17 cellular contexts compared by ENCODE assay signal in the genomic region with DNA sequence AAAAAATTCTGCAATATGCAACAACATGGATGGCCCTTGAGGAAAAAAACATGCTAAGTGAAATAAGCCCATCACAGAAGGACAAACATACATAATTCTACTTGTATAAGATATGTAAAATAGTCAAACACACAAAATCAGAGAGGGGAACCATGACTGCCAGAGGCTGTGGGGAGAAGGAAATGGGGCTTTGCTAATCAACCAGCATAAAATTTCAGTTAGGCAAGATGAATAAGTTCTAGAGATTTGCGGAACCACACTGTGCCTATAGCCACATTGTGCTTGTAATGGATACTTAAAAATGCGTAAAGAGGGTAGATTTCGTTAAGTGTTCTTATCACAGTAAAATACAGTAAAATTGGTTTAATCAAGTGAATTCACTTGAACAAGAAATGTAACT. TPM values are rescaled to one million over a fixed set of nuclear protein-coding genes. Genes with fewer than 3 reads are reported as not detected.
DNase-seq lines count a peak whose midpoint lies in the region; ATAC-seq and TF ChIP-seq lines count a peak whose summit lies in the region.
"Had no signal": no experiment of that assay in that cellular context is flagged by ENCODE, and none has a peak within 500 bp of the region (broad histone marks: within the 10 kb centered on the region; RNA-seq: fewer than 3 reads in every experiment).

No MANE protein-coding gene starts in this region.

- peak overlapping the region in 2 of 3 donors; percentile 48 to 87 for H3K27ac Mint-ChIP-seq in CD4-positive, CD25-positive, alpha-beta regulatory T cell
- no peak overlapping the region for H3K27ac Mint-ChIP-seq in activated T-helper 2 cell treated with anti-CD3 and anti-CD28 coated beads, Interferon-gamma antibody, Interleukin-2, Interleukin-4, amounts not matched to agents 10 μg/mL and 5 μg/mL and 100 μg/mL, durations not matched to agents 14 hours and 24 hours and 36 hours
- H3K27ac Mint-ChIP-seq in effector memory CD8-positive, alpha-beta T cell, result no peak overlapping the region
- H3K27ac Mint-ChIP-seq: activated naive CD4-positive, alpha-beta T cell treated with anti-CD3 and anti-CD28 coated beads for 36 hours; stimulated activated naive CD8-positive, alpha-beta T cell treated with anti-CD3 and anti-CD28 coated beads, Interleukin-15, Interleukin-2, amounts not matched to agents 100 ng/mL and 50 ng/mL, for 24 hours had no signal

- H3K4me3 Mint-ChIP-seq in CD4-positive, CD25-positive, alpha-beta regulatory T cell, result no peak overlapping the region
- no peak overlapping the region for H3K4me3 Mint-ChIP-seq in activated T-helper 2 cell treated with anti-CD3 and anti-CD28 coated beads, Interferon-gamma antibody, Interleukin-2, Interleukin-4, amounts not matched to agents 10 μg/mL and 5 μg/mL and 100 μg/mL, durations not matched to agents 14 hours and 24 hours and 36 hours (ENCODE audit: low read depth)
- H3K4me3 Mint-ChIP-seq in effector memory CD8-positive, alpha-beta T cell, result no peak overlapping the region
- H3K4me3 Mint-ChIP-seq: activated naive CD4-positive, alpha-beta T cell treated with anti-CD3 and anti-CD28 coated beads for 36 hours; brain; stimulated activated naive CD8-positive, alpha-beta T cell treated with anti-CD3 and anti-CD28 coated beads, Interleukin-15, Interleukin-2, amounts not matched to agents 100 ng/mL and 50 ng/mL, for 24 hours; WTC11 had no signal

- no peak overlapping the region for H3K4me3 ChIP-seq in CD4-positive, CD25-positive, alpha-beta regulatory T cell (ENCODE audit: low read depth, low read length)
- H3K4me3 ChIP-seq in colonic mucosa (no peak overlapping the region), prostate gland (no peak overlapping the region)
- H3K4me3 ChIP-seq: esophagus muscularis mucosa, Peyer's patch, smooth muscle cell had no signal

- H3K27me3 Mint-ChIP-seq in CD4-positive, CD25-positive, alpha-beta regulatory T cell, result no peaks in the 10 kb centered on the region
- no peaks in the 10 kb centered on the region for H3K27me3 Mint-ChIP-seq in activated T-helper 2 cell treated with anti-CD3 and anti-CD28 coated beads, Interferon-gamma antibody, Interleukin-2, Interleukin-4, amounts not matched to agents 10 μg/mL and 5 μg/mL and 100 μg/mL, durations not matched to agents 14 hours and 24 hours and 36 hours (ENCODE audit: low read depth)
- no peaks in the 10 kb centered on the region for H3K27me3 Mint-ChIP-seq in effector memory CD8-positive, alpha-beta T cell
- H3K27me3 Mint-ChIP-seq: stimulated activated naive CD8-positive, alpha-beta T cell treated with anti-CD3 and anti-CD28 coated beads, Interleukin-15, Interleukin-2, amounts not matched to agents 100 ng/mL and 50 ng/mL, for 24 hours had no signal

- TF ChIP-seq CTCF in colonic mucosa (IDR thresholded peaks at IDR 0.05) (no peak), prostate gland (IDR thresholded peaks at IDR 0.05) (no peak)

- no peaks in the 10 kb centered on the region for H3K9me3 Mint-ChIP-seq in CD4-positive, CD25-positive, alpha-beta regulatory T cell
- H3K9me3 Mint-ChIP-seq in activated T-helper 2 cell treated with anti-CD3 and anti-CD28 coated beads, Interferon-gamma antibody, Interleukin-2, Interleukin-4, amounts not matched to agents 10 μg/mL and 5 μg/mL and 100 μg/mL, durations not matched to agents 14 hours and 24 hours and 36 hours, result no peaks in the 10 kb centered on the region
- no peaks in the 10 kb centered on the region for H3K9me3 Mint-ChIP-seq in effector memory CD8-positive, alpha-beta T cell
- H3K9me3 Mint-ChIP-seq: activated naive CD4-positive, alpha-beta T cell treated with anti-CD3 and anti-CD28 coated beads for 36 hours; brain; stimulated activated naive CD8-positive, alpha-beta T cell treated with anti-CD3 and anti-CD28 coated beads, Interleukin-15, Interleukin-2, amounts not matched to agents 100 ng/mL and 50 ng/mL, for 24 hours; WTC11 had no signal

- H3K36me3 ChIP-seq in CD4-positive, CD25-positive, alpha-beta regulatory T cell (ENCODE audit: control insufficient read depth, insufficient read depth, low read length), result peaks cover 12% of the 10 kb centered on the region
- H3K36me3 ChIP-seq in colonic mucosa (no peaks in the 10 kb centered on the region), prostate gland (no peaks in the 10 kb centered on the region)
- H3K36me3 ChIP-seq: Peyer's patch had no signal

- H3K9me3 ChIP-seq in CD4-positive, CD25-positive, alpha-beta regulatory T cell (ENCODE audit: control insufficient read depth in 2 of 2, low read length in 2 of 2), result no peaks in the 10 kb centered on the region
- H3K9me3 ChIP-seq in colonic mucosa (no peaks in the 10 kb centered on the region), prostate gland (no peaks in the 10 kb centered on the region)
- H3K9me3 ChIP-seq: esophagus muscularis mucosa, Peyer's patch had no signal

- WGBS in prostate gland, result 83% methylated on average over 3 of the region's 3 CpGs

- H3K4me1 Mint-ChIP-seq in CD4-positive, CD25-positive, alpha-beta regulatory T cell, result peaks cover 0 to 33% (median 24%) of the 10 kb centered on the region in 4 donors
- H3K4me1 Mint-ChIP-seq in activated T-helper 2 cell treated with anti-CD3 and anti-CD28 coated beads, Interferon-gamma antibody, Interleukin-2, Interleukin-4, amounts not matched to agents 10 μg/mL and 5 μg/mL and 100 μg/mL, durations not matched to agents 14 hours and 24 hours and 36 hours (ENCODE audit: low read depth), result peaks cover 18% of the 10 kb centered on the region
- H3K4me1 Mint-ChIP-seq in effector memory CD8-positive, alpha-beta T cell (ENCODE audit: low read depth in 2 of 2), result peaks cover 10 to 13% of the 10 kb centered on the region in 2 donors

- DNase-seq in CD4-positive, CD25-positive, alpha-beta regulatory T cell, result no peak
- DNase-seq in NOMO-1 (lab: John Stamatoyannopoulos, UW; ENCODE audit: unreplicated experiment in 2 of 2) (peak; percentile 11 to 64), colonic mucosa (no peak), prostate gland (ENCODE audit: low spot score) (no peak), substantia nigra (lab: John Stamatoyannopoulos, UW) (no peak)
- no peak for DNase-seq in activated T-helper 2 cell treated with anti-CD3 and anti-CD28 coated beads, Interferon-gamma antibody, Interleukin-2, Interleukin-4, amounts not matched to agents 10 μg/mL and 5 μg/mL and 100 μg/mL, durations not matched to agents 14 hours and 24 hours and 36 hours (ENCODE audit: low spot score)
- no peak for DNase-seq in effector memory CD8-positive, alpha-beta T cell
- DNase-seq: activated naive CD4-positive, alpha-beta T cell treated with anti-CD3 and anti-CD28 coated beads for 36 hours; head of caudate nucleus; NCI-H1930; Peyer's patch had no signal

- H3K27ac ChIP-seq in CD4-positive, CD25-positive, alpha-beta regulatory T cell (ENCODE audit: insufficient read depth, low read length, poor library complexity, severe bottlenecking), result no peak overlapping the region
- peak overlapping the region; percentile 80 for H3K27ac ChIP-seq in colonic mucosa
- H3K27ac ChIP-seq in prostate gland, result peak overlapping the region; percentile 36 to 41
- H3K27ac ChIP-seq in substantia nigra (ENCODE audit: low read depth, low read length, poor library complexity, severe bottlenecking), result no peak overlapping the region

- H3K4me1 ChIP-seq in CD4-positive, CD25-positive, alpha-beta regulatory T cell (ENCODE audit: control insufficient read depth, insufficient read depth, low read length, poor library complexity, severe bottlenecking), result peaks cover 8% of the 10 kb centered on the region
- peaks cover 46% of the 10 kb centered on the region for H3K4me1 ChIP-seq in colonic mucosa
- peaks cover 10% of the 10 kb centered on the region for H3K4me1 ChIP-seq in prostate gland (replicated peaks)

- peak overlapping the region in 1 of 2 donors; percentile 30 for H3K9ac ChIP-seq in colonic mucosa (ENCODE audit: low read depth in 2 of 2, low read length in 2 of 2)

- no peak for ATAC-seq in CD4-positive, CD25-positive, alpha-beta regulatory T cell (ENCODE audit: low read depth in 2 of 2)
- no peak for ATAC-seq in HG02852 (IDR thresholded peaks at IDR 0.05; ENCODE audit: unreplicated experiment)
- ATAC-seq in effector memory CD8-positive, alpha-beta T cell (replicated peaks), result no peak

- no peaks in the 10 kb centered on the region for H3K27me3 ChIP-seq in CD4-positive, CD25-positive, alpha-beta regulatory T cell (ENCODE audit: control insufficient read depth, insufficient read depth, low read length)
- H3K27me3 ChIP-seq in colonic mucosa, result no peaks in the 10 kb centered on the region
- H3K27me3 ChIP-seq in prostate gland (replicated peaks; ENCODE audit: insufficient read depth), result no peaks in the 10 kb centered on the region
- H3K27me3 ChIP-seq: esophagus muscularis mucosa, Peyer's patch had no signal

- intact Hi-C loops in colonic mucosa (cut with DNase I), result no loop called here
- intact Hi-C loops in prostate gland (cut with DNase I), result no loop called here
- intact Hi-C loops in activated T-helper 2 cell treated with anti-CD3 and anti-CD28 coated beads, Interferon-gamma antibody, Interleukin-2, Interleukin-4, amounts not matched to agents 10 μg/mL and 5 μg/mL and 100 μg/mL, durations not matched to agents 14 hours and 24 hours and 36 hours (cut with micrococcal nuclease), result no loop called here

- peaks cover 15% of the 10 kb centered on the region for H3K36me3 Mint-ChIP-seq in CD4-positive, CD25-positive, alpha-beta regulatory T cell
- peaks cover 3% of the 10 kb centered on the region for H3K36me3 Mint-ChIP-seq in activated T-helper 2 cell treated with anti-CD3 and anti-CD28 coated beads, Interferon-gamma antibody, Interleukin-2, Interleukin-4, amounts not matched to agents 10 μg/mL and 5 μg/mL and 100 μg/mL, durations not matched to agents 14 hours and 24 hours and 36 hours (ENCODE audit: low read depth)
- H3K36me3 Mint-ChIP-seq in effector memory CD8-positive, alpha-beta T cell (ENCODE audit: insufficient read depth), result peaks cover 28% of the 10 kb centered on the region
- H3K36me3 Mint-ChIP-seq: brain had no signal

- no peak for TF ChIP-seq POLR2A in prostate gland (IDR thresholded peaks at IDR 0.05)

RNA-seq across cellular contexts. Expression of a gene that starts 33.7 kb away (rescaled TPM):
- 2.7 TPM for total RNA-seq in CD4-positive, CD25-positive, alpha-beta regulatory T cell
- under 1 TPM in 1 of 4 donors, not detected in 3; 0.26 TPM for polyA plus RNA-seq in CD4-positive, CD25-positive, alpha-beta regulatory T cell
- total RNA-seq in colonic mucosa (1 to 10 TPM in 1 of 2 donors, under 1 TPM in 1; 0.72 to 2.3 TPM), prostate gland (1 to 10 TPM; 1.2 to 2.2 TPM)
- total RNA-seq in activated T-helper 2 cell treated with anti-CD3 and anti-CD28 coated beads, Interferon-gamma antibody, Interleukin-2, Interleukin-4, amounts not matched to agents 10 μg/mL and 5 μg/mL and 100 μg/mL, durations not matched to agents 14 hours and 24 hours and 36 hours, result 0.41 and 0.90 TPM in 2 replicates

RNA-seq across cellular contexts. Expression of a gene that starts 44.8 kb away (rescaled TPM):
- 57.8 TPM for total RNA-seq in CD4-positive, CD25-positive, alpha-beta regulatory T cell
- polyA plus RNA-seq in CD4-positive, CD25-positive, alpha-beta regulatory T cell, result 10 to 100 TPM in 3 of 4 donors, 1 to 10 TPM in 1; 9.3 to 14.2 (median 13.5) TPM
- 10 to 100 TPM; 30.3 to 40.0 TPM for total RNA-seq in colonic mucosa
- total RNA-seq in prostate gland, result 10 to 100 TPM; 18.4 to 22.6 TPM
- total RNA-seq in activated T-helper 2 cell treated with anti-CD3 and anti-CD28 coated beads, Interferon-gamma antibody, Interleukin-2, Interleukin-4, amounts not matched to agents 10 μg/mL and 5 μg/mL and 100 μg/mL, durations not matched to agents 14 hours and 24 hours and 36 hours, result 22.3 and 22.7 TPM in 2 replicates

Comparison
In these comparisons a context has a peak if more than half of its experiments do, and no peak if none do; other contexts are left out.
1. DNase-seq: peak in NOMO-1 (2 of 2); none in CD4-positive, CD25-positive, alpha-beta regulatory T cell (0 of 3), colonic mucosa (single experiment), prostate gland (single experiment), activated T-helper 2 cell treated with anti-CD3 and anti-CD28 coated beads, Interferon-gamma antibody, Interleukin-2, Interleukin-4, amounts not matched to agents 10 μg/mL and 5 μg/mL and 100 μg/mL, durations not matched to agents 14 hours and 24 hours and 36 hours (single experiment), substantia nigra (0 of 49) and effector memory CD8-positive, alpha-beta T cell (0 of 3).
2. H3K27ac ChIP-seq: peak in colonic mucosa (single experiment) and prostate gland (2 of 2); none in CD4-positive, CD25-positive, alpha-beta regulatory T cell (single experiment) and substantia nigra (single experiment).
3. H3K27ac Mint-ChIP-seq: peak in CD4-positive, CD25-positive, alpha-beta regulatory T cell (2 of 3); none in activated T-helper 2 cell treated with anti-CD3 and anti-CD28 coated beads, Interferon-gamma antibody, Interleukin-2, Interleukin-4, amounts not matched to agents 10 μg/mL and 5 μg/mL and 100 μg/mL, durations not matched to agents 14 hours and 24 hours and 36 hours (single experiment) and effector memory CD8-positive, alpha-beta T cell (0 of 2).